Comparison of ENCODE assay signal across 15 cellular contexts in genomic region chr13:112572408-112572807, GRCh38. TPM values are rescaled to one million over a fixed set of nuclear protein-coding genes. Genes with fewer than 3 reads are reported as not detected.
A peak's percentile ranks its signal among the peaks of the same experiment; 100 is the strongest.
DNase-seq lines count a peak whose midpoint lies in the region; ATAC-seq and TF ChIP-seq lines count a peak whose summit lies in the region.
"Had no signal": no experiment of that assay in that cellular context is flagged by ENCODE, and none has a peak within 500 bp of the region (broad histone marks: within the 10 kb centered on the region; RNA-seq: fewer than 3 reads in every experiment).

No MANE protein-coding gene starts in this region.

- no peaks in the 10 kb centered on the region for H3K9me3 Mint-ChIP-seq in natural killer cell
- H3K9me3 Mint-ChIP-seq in natural killer cell treated with Interleukin-12 subunit alpha and Interleukin-12 subunit beta and Interleukin-15 and Interleukin-18, amount 100 ng/mL, for 72 hours, result no peaks in the 10 kb centered on the region
- no peaks in the 10 kb centered on the region for H3K9me3 Mint-ChIP-seq in dendritic cell treated with granulocyte-macrophage colony-stimulating factor and Interleukin-4, amounts not matched to agents 40 ng/mL and 50 ng/mL, for 4 days

- intact Hi-C loops in natural killer cell (cut with micrococcal nuclease), result no loop called here
- intact Hi-C loops in dendritic cell treated with granulocyte-macrophage colony-stimulating factor and Interleukin-4, amounts not matched to agents 40 ng/mL and 50 ng/mL, for 4 days (cut with micrococcal nuclease), result loop anchor here (5.0 kb wide), 1 partner anchor 35 kb away; no protein-coding TSS in a partner anchor

- peaks cover 48 to 62% of the 10 kb centered on the region in 2 donors for H3K4me1 Mint-ChIP-seq in natural killer cell
- H3K4me1 Mint-ChIP-seq in natural killer cell treated with Interleukin-12 subunit alpha and Interleukin-12 subunit beta and Interleukin-15 and Interleukin-18, amount 100 ng/mL, for 72 hours (ENCODE audit: low read depth in 2 of 2), result peaks cover 44 to 54% of the 10 kb centered on the region in 2 donors
- peaks cover 72% of the 10 kb centered on the region for H3K4me1 Mint-ChIP-seq in dendritic cell treated with granulocyte-macrophage colony-stimulating factor and Interleukin-4, amounts not matched to agents 40 ng/mL and 50 ng/mL, for 4 days (ENCODE audit: low read depth)

- H3K27me3 Mint-ChIP-seq in natural killer cell (ENCODE audit: low read depth in 2 of 2), result no peaks in the 10 kb centered on the region
- no peaks in the 10 kb centered on the region for H3K27me3 Mint-ChIP-seq in natural killer cell treated with Interleukin-12 subunit alpha and Interleukin-12 subunit beta and Interleukin-15 and Interleukin-18, amount 100 ng/mL, for 72 hours
- H3K27me3 Mint-ChIP-seq in dendritic cell treated with granulocyte-macrophage colony-stimulating factor and Interleukin-4, amounts not matched to agents 40 ng/mL and 50 ng/mL, for 4 days, result no peaks in the 10 kb centered on the region
- H3K27me3 Mint-ChIP-seq: CD8-positive, alpha-beta memory T cell had no signal

- H3K27ac Mint-ChIP-seq in natural killer cell, result peak overlapping the region; percentile 4 to 37
- H3K27ac Mint-ChIP-seq in natural killer cell treated with Interleukin-12 subunit alpha and Interleukin-12 subunit beta and Interleukin-15 and Interleukin-18, amount 100 ng/mL, for 72 hours, result no peak overlapping the region
- peak overlapping the region; percentile 55 for H3K27ac Mint-ChIP-seq in dendritic cell treated with granulocyte-macrophage colony-stimulating factor and Interleukin-4, amounts not matched to agents 40 ng/mL and 50 ng/mL, for 4 days

- TF ChIP-seq CTCF in natural killer cell (IDR thresholded peaks at IDR 0.05), result no peak

- no peak overlapping the region for H3K4me3 Mint-ChIP-seq in natural killer cell
- no peak overlapping the region for H3K4me3 Mint-ChIP-seq in natural killer cell treated with Interleukin-12 subunit alpha and Interleukin-12 subunit beta and Interleukin-15 and Interleukin-18, amount 100 ng/mL, for 72 hours
- H3K4me3 Mint-ChIP-seq in dendritic cell treated with granulocyte-macrophage colony-stimulating factor and Interleukin-4, amounts not matched to agents 40 ng/mL and 50 ng/mL, for 4 days, result no peak overlapping the region

- ATAC-seq in natural killer cell (no peak), left lobe of liver (peak; percentile 49)
- ATAC-seq in natural killer cell treated with Interleukin-12 subunit alpha and Interleukin-12 subunit beta and Interleukin-15 and Interleukin-18, amount 100 ng/mL, for 72 hours, result no peak
- ATAC-seq: A549, PC-3 had no signal

- H3K36me3 Mint-ChIP-seq in natural killer cell, result no peaks in the 10 kb centered on the region
- peaks cover 5% of the 10 kb centered on the region for H3K36me3 Mint-ChIP-seq in natural killer cell treated with Interleukin-12 subunit alpha and Interleukin-12 subunit beta and Interleukin-15 and Interleukin-18, amount 100 ng/mL, for 72 hours
- H3K36me3 Mint-ChIP-seq in dendritic cell treated with granulocyte-macrophage colony-stimulating factor and Interleukin-4, amounts not matched to agents 40 ng/mL and 50 ng/mL, for 4 days (ENCODE audit: low read depth), result peaks cover 33% of the 10 kb centered on the region

- DNase-seq in natural killer cell, result no peak
- DNase-seq in natural killer cell treated with Interleukin-12 subunit alpha and Interleukin-12 subunit beta and Interleukin-15 and Interleukin-18, amount 100 ng/mL, for 72 hours (ENCODE audit: low spot score), result no peak
- no peak for DNase-seq in left lobe of liver (ENCODE audit: low spot score)
- DNase-seq in NCI-H2171 treated with DMSO at 0.1 percent for 48 hours (lab: John Stamatoyannopoulos, UW), result no peak
- DNase-seq in NK-92 (lab: John Stamatoyannopoulos, UW; ENCODE audit: unreplicated experiment), result no peak
- DNase-seq in NCI-H2227 treated with DMSO at 0.1 percent for 48 hours (lab: John Stamatoyannopoulos, UW), result no peak
- DNase-seq: CD8-positive, alpha-beta memory T cell; GM23248; NCI-H1105; NCI-H2081; NCI-H510A; PC-3; SIG-M5 had no signal

RNA-seq across cellular contexts. Expression of gene TUBGCP3, which starts 15.5 kb away (rescaled TPM):
- total RNA-seq in natural killer cell, result 10 to 100 TPM; 43.0 to 57.9 (median 53.6) TPM
- 10 to 100 TPM; 46.7 to 86.3 TPM for total RNA-seq in natural killer cell treated with Interleukin-12 subunit alpha and Interleukin-12 subunit beta and Interleukin-15 and Interleukin-18, amount 100 ng/mL, for 72 hours
- 18.8 TPM for total RNA-seq in left lobe of liver

Comparison
In these comparisons a context has a peak if more than half of its experiments do, and no peak if none do; other contexts are left out.
1. H3K27ac Mint-ChIP-seq: peak in natural killer cell (2 of 2) and dendritic cell treated with granulocyte-macrophage colony-stimulating factor and Interleukin-4, amounts not matched to agents 40 ng/mL and 50 ng/mL, for 4 days (single experiment); none in natural killer cell treated with Interleukin-12 subunit alpha and Interleukin-12 subunit beta and Interleukin-15 and Interleukin-18, amount 100 ng/mL, for 72 hours (0 of 2).